ENCODE assay signal across 9 cellular contexts in the genomic region with DNA sequence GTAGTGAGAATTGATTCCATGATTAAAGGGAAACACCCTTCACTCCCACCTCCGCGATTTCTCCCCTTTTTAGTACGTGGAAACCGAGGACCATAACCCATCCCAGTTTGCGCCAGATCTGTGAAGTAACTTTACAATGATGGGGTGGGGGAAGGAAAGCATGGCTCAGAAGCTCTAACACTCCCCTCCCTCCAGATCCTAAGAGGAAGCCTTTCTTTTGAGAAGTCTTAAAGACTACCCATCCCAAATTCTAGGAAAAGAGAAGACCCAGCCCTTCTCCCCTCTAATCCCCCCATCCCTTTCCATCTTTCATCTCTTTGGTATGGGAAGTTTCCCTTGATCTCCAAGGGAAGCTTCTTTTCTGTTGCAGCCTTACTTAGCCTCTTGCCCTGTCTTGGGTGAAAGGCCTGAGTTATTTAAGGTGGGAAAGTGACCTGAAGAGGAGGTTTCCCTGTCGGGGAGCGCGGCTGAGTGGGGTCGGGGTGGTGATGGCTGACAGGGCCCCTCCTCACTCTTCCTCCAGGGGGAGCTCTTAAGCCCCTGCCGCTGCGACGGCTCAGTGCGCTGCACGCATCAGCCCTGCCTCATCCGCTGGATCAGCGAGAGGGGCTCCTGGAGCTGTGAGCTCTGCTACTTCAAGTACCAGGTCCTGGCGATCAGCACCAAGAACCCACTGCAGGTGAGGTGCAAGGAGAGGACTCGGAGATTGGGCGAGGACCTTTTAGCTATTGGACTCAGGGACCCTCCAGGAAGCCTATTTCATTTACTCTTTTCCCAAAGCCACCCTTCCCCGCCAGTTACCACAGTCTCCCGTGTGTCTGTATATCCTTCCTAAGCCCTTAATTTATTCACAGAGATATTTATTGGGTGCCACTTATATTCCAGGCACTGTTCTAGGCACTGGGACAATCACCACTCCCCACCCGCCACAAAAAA. TPM values are rescaled to one million over a fixed set of nuclear protein-coding genes. Genes with fewer than 3 reads are reported as not detected.
DNase-seq lines count a peak whose midpoint lies in the region; ATAC-seq, FAIRE-seq and TF ChIP-seq lines count a peak whose summit lies in the region.
"Had no signal": no experiment of that assay in that cellular context is flagged by ENCODE, and none has a peak within 500 bp of the region (broad histone marks: within the 10 kb centered on the region; RNA-seq: fewer than 3 reads in every experiment).

No MANE protein-coding gene starts in this region.

- H3K9me3 ChIP-seq in Karpas-422 (ENCODE audit: low read length) (no peaks in the 10 kb centered on the region), upper lobe of left lung (no peaks in the 10 kb centered on the region)

- peaks cover 70% of the 10 kb centered on the region for H3K4me1 Mint-ChIP-seq in dendritic cell treated with granulocyte-macrophage colony-stimulating factor and Interleukin-4, amounts not matched to agents 40 ng/mL and 50 ng/mL, for 4 days (ENCODE audit: low read depth)
- H3K4me1 Mint-ChIP-seq in naive thymus-derived CD8-positive, alpha-beta T cell = peaks cover 45 to 70% (median 65%) of the 10 kb centered on the region in 4 donors

- H3K4me3 ChIP-seq in Karpas-422 (ENCODE audit: low read length) (peak overlapping the region; percentile 77), upper lobe of left lung (peak overlapping the region in 3 of 4 donors; percentile 84 to 90 (median 87))

- H3K36me3 Mint-ChIP-seq in dendritic cell treated with granulocyte-macrophage colony-stimulating factor and Interleukin-4, amounts not matched to agents 40 ng/mL and 50 ng/mL, for 4 days (ENCODE audit: low read depth) = peaks cover 37% of the 10 kb centered on the region
- H3K36me3 Mint-ChIP-seq in naive thymus-derived CD8-positive, alpha-beta T cell = peaks cover 0 to 28% (median 0%) of the 10 kb centered on the region in 3 donors

- TF ChIP-seq CTCF in upper lobe of left lung (IDR thresholded peaks at IDR 0.05) = peak; percentile 54 to 73 (median 61)

- H2AFZ ChIP-seq in Karpas-422 (ENCODE audit: low read length) = 0 out of 2 replicates have a peak overlapping the region, but pooled peaks have one; percentile 38

- no peaks in the 10 kb centered on the region for H3K27me3 ChIP-seq in Karpas-422 (ENCODE audit: low read length)
- H3K27me3 ChIP-seq in upper lobe of left lung = no peaks in the 10 kb centered on the region

- peak overlapping the region; percentile 84 for H3K27ac Mint-ChIP-seq in dendritic cell treated with granulocyte-macrophage colony-stimulating factor and Interleukin-4, amounts not matched to agents 40 ng/mL and 50 ng/mL, for 4 days
- H3K27ac Mint-ChIP-seq in naive thymus-derived CD8-positive, alpha-beta T cell = peak overlapping the region; percentile 54 to 96 (median 93)

- H3K4me1 ChIP-seq in Karpas-422 (ENCODE audit: low read length) (peaks cover 33% of the 10 kb centered on the region), upper lobe of left lung (peaks cover 15 to 42% (median 38%) of the 10 kb centered on the region in 4 donors)

- no peaks in the 10 kb centered on the region for H3K9me2 ChIP-seq in Karpas-422 (replicated peaks; ENCODE audit: insufficient read depth, low read length)

- ATAC-seq in naive thymus-derived CD8-positive, alpha-beta T cell = peak; percentile 20 to 22
- ATAC-seq in upper lobe of left lung (ENCODE audit: low FRiP score in 2 of 2) = no peak

- DNase-seq in DMS 273 (lab: John Stamatoyannopoulos, UW; ENCODE audit: unreplicated experiment) (peak; percentile 28), DMS 273 treated with DMSO at 0.1 percent for 48 hours (lab: John Stamatoyannopoulos, UW) (no peak), Karpas-422 (peak; percentile 92), upper lobe of left lung (peak; percentile 61 to 82), H54 (ENCODE audit: insufficient read length, low spot score) (no peak)
- peak; percentile 60 for DNase-seq in activated CD4-positive, alpha-beta T cell treated with anti-CD3 and anti-CD28 coated beads for 1 hour
- DNase-seq in naive thymus-derived CD8-positive, alpha-beta T cell = peak; percentile 51 to 84 (median 70)

- H3K27me3 Mint-ChIP-seq in dendritic cell treated with granulocyte-macrophage colony-stimulating factor and Interleukin-4, amounts not matched to agents 40 ng/mL and 50 ng/mL, for 4 days = peaks cover 7% of the 10 kb centered on the region
- H3K27me3 Mint-ChIP-seq in naive thymus-derived CD8-positive, alpha-beta T cell = no peaks in the 10 kb centered on the region

- H4K20me1 ChIP-seq in Karpas-422 (ENCODE audit: insufficient read depth, low read depth, low read length) = peaks cover 11% of the 10 kb centered on the region

- no peak for TF ChIP-seq POLR2A in upper lobe of left lung (IDR thresholded peaks at IDR 0.05)
- no peak for TF ChIP-seq POLR2A in H54 (IDR thresholded peaks at IDR 0.05; ENCODE audit: low read depth, low read length)

- H3K27ac ChIP-seq in Karpas-422 (ENCODE audit: low read length) (peak overlapping the region; percentile 80), upper lobe of left lung (peak overlapping the region in 1 of 4 donors; percentile 91)

- FAIRE-seq in H54 (lab: Jason Lieb, UNC) = no peak
- FAIRE-seq: A204.1 had no signal

- peak overlapping the region; percentile 97 for H3K4me2 ChIP-seq in Karpas-422 (ENCODE audit: low read depth, low read length, poor library complexity, severe bottlenecking)

- H3K36me3 ChIP-seq in Karpas-422 (ENCODE audit: insufficient read depth, low read length) (peaks cover 25% of the 10 kb centered on the region), upper lobe of left lung (peaks cover 0 to 16% (median 12%) of the 10 kb centered on the region in 4 donors)

- WGBS in upper lobe of left lung, 2 donors = 48 to 68% methylated on average over 21 to 22 of the region's 22 CpGs

- peak overlapping the region; percentile 78 for H3K9ac ChIP-seq in Karpas-422 (ENCODE audit: low read length)

- H3K9me3 Mint-ChIP-seq in dendritic cell treated with granulocyte-macrophage colony-stimulating factor and Interleukin-4, amounts not matched to agents 40 ng/mL and 50 ng/mL, for 4 days = no peaks in the 10 kb centered on the region
- no peaks in the 10 kb centered on the region for H3K9me3 Mint-ChIP-seq in naive thymus-derived CD8-positive, alpha-beta T cell

- intact Hi-C loops in dendritic cell treated with granulocyte-macrophage colony-stimulating factor and Interleukin-4, amounts not matched to agents 40 ng/mL and 50 ng/mL, for 4 days (cut with micrococcal nuclease) = loop anchor here (2.0 kb wide), 1 partner anchor 16 kb away; a partner anchor contains a TSS

- POLR2A ChIA-PET in naive thymus-derived CD8-positive, alpha-beta T cell (lab: Charles Lee) = interaction anchor here (0.9 to 2.6 kb wide), 11 partner anchors 9 to 147 kb away, joined by 3 to 17 read pairs (median 8); a partner anchor contains a TSS

- peaks cover 35% of the 10 kb centered on the region for H3K79me2 ChIP-seq in Karpas-422 (ENCODE audit: low read length)

- TF ChIP-seq EP300 in upper lobe of left lung (IDR thresholded peaks at IDR 0.05) = no peak

- peak overlapping the region; percentile 78 for H3K4me3 Mint-ChIP-seq in dendritic cell treated with granulocyte-macrophage colony-stimulating factor and Interleukin-4, amounts not matched to agents 40 ng/mL and 50 ng/mL, for 4 days
- H3K4me3 Mint-ChIP-seq in naive thymus-derived CD8-positive, alpha-beta T cell = peak overlapping the region; percentile 80 to 95 (median 91)

RNA-seq across cellular contexts. Expression of a gene that starts 1.8 kb away (rescaled TPM):
- 30.3 and 45.9 TPM in 2 replicates for total RNA-seq in Karpas-422 (2014; rRNA removed; shearing (Covaris generic); ENCODE audit: low replicate concordance)
- total RNA-seq in naive thymus-derived CD8-positive, alpha-beta T cell = 10 to 100 TPM; 59.5 to 64.8 TPM
- 1 to 10 TPM; 2.2 to 6.6 (median 4.5) TPM for polyA plus RNA-seq in naive thymus-derived CD8-positive, alpha-beta T cell
- 10 to 100 TPM; 15.4 to 36.7 (median 21.3) TPM for total RNA-seq in upper lobe of left lung

RNA-seq across cellular contexts. Expression of a gene that starts 4.6 kb away (rescaled TPM):
- total RNA-seq in Karpas-422 (2014; rRNA removed; shearing (Covaris generic); ENCODE audit: low replicate concordance) = 154 and 164 TPM in 2 replicates
- total RNA-seq in naive thymus-derived CD8-positive, alpha-beta T cell = 10 to 100 TPM; 44.6 to 49.0 TPM
- 100 to 1,000 TPM in 1 of 3 donors, 10 to 100 TPM in 2; 71.3 to 101 (median 80.5) TPM for polyA plus RNA-seq in naive thymus-derived CD8-positive, alpha-beta T cell
- 100 to 1,000 TPM in 2 of 6 donors, 10 to 100 TPM in 4; 38.5 to 109 (median 62.5) TPM for total RNA-seq in upper lobe of left lung

RNA-seq across cellular contexts. Expression of a gene that starts 10.2 kb away (rescaled TPM):
- total RNA-seq in Karpas-422 (2014; rRNA removed; shearing (Covaris generic); ENCODE audit: low replicate concordance) = 0.86 and 3.5 TPM in 2 replicates
- total RNA-seq in naive thymus-derived CD8-positive, alpha-beta T cell = 1 to 10 TPM; 1.4 to 1.6 TPM
- polyA plus RNA-seq in naive thymus-derived CD8-positive, alpha-beta T cell = not detected
- 1 to 10 TPM in 4 of 6 donors, under 1 TPM in 1, not detected in 1; 0.98 to 5.2 (median 2.5) TPM for total RNA-seq in upper lobe of left lung

RNA-seq across cellular contexts. Expression of a gene that starts 11.8 kb away (rescaled TPM):
- total RNA-seq in Karpas-422 (2014; rRNA removed; shearing (Covaris generic); ENCODE audit: low replicate concordance) = 33.3 and 42.7 TPM in 2 replicates
- total RNA-seq in naive thymus-derived CD8-positive, alpha-beta T cell = 10 to 100 TPM; 22.5 to 24.8 TPM
- polyA plus RNA-seq in naive thymus-derived CD8-positive, alpha-beta T cell = 10 to 100 TPM; 42.2 to 53.3 (median 47.3) TPM
- 10 to 100 TPM; 16.8 to 54.6 (median 37.3) TPM for total RNA-seq in upper lobe of left lung

RNA-seq across cellular contexts. Expression of a gene that starts 15.2 kb away (rescaled TPM):
- 11.9 and 17.4 TPM in 2 replicates for total RNA-seq in Karpas-422 (2014; rRNA removed; shearing (Covaris generic); ENCODE audit: low replicate concordance)
- total RNA-seq in naive thymus-derived CD8-positive, alpha-beta T cell = 10 to 100 TPM; 14.6 to 17.6 TPM
- polyA plus RNA-seq in naive thymus-derived CD8-positive, alpha-beta T cell = 10 to 100 TPM; 12.9 to 21.7 (median 18.7) TPM
- total RNA-seq in upper lobe of left lung = 10 to 100 TPM in 4 of 6 donors, 1 to 10 TPM in 2; 1.3 to 30.2 (median 16.9) TPM

Comparison
In these comparisons a context has a peak if more than half of its experiments do, and no peak if none do; other contexts are left out.
1. DNase-seq: peak in DMS 273 (single experiment), Karpas-422 (single experiment), activated CD4-positive, alpha-beta T cell treated with anti-CD3 and anti-CD28 coated beads for 1 hour (single experiment), naive thymus-derived CD8-positive, alpha-beta T cell (10 of 10) and upper lobe of left lung (2 of 2); none in DMS 273 treated with DMSO at 0.1 percent for 48 hours (single experiment) and H54 (single experiment).
2. ATAC-seq: peak in naive thymus-derived CD8-positive, alpha-beta T cell (2 of 2); none in upper lobe of left lung (0 of 2).